Comparison of ENCODE assay signal across 21 cellular contexts in the genomic region with DNA sequence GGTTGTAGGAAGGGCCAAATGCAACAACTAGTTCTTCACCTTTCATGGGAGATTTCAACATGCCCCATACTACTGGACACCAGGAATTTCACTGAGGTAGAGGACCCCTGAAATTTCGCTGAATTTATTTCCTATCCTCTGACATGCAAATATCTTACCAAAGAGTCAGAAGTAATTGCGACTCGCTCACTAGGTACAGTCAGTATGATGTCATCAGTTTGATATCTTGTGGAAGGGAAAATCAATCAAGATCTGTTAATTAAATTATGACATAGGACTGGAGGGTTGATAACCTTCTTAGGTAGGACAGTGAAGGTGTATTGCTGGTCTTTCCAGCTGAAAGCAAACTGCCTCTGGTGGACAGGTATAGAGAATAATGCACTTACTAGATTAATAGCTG.
DNase-seq lines count a peak whose midpoint lies in the region; TF ChIP-seq lines count a peak whose summit lies in the region.
"Had no signal": no experiment of that assay in that cellular context is flagged by ENCODE, and none has a peak within 500 bp of the region (broad histone marks: within the 10 kb centered on the region; RNA-seq: fewer than 3 reads in every experiment).

No MANE protein-coding gene starts in this region.

- TF ChIP-seq CTCF in esophagus muscularis mucosa (IDR thresholded peaks at IDR 0.05) = no peak

- no peak overlapping the region for H3K4me3 ChIP-seq in esophagus muscularis mucosa
- H3K4me3 ChIP-seq: A549; BLaER1 treated with 17β-estradiol and CSF1 and Interleukin-3, amounts not matched to agents 10 nM and 100 nM; GM23338 had no signal

- intact Hi-C loops in esophagus muscularis mucosa (cut with DNase I) = no loop called here

- no peaks in the 10 kb centered on the region for H3K36me3 ChIP-seq in esophagus muscularis mucosa
- H3K36me3 ChIP-seq: BE2C; BLaER1 treated with 17β-estradiol and CSF1 and Interleukin-3, amounts not matched to agents 10 nM and 100 nM had no signal

- peak; percentile 44 for DNase-seq in ELR (ENCODE audit: low read depth)
- peak; percentile 32 for DNase-seq in HCEC 1CT
- peak; percentile 15 for DNase-seq in M059J (ENCODE audit: low read depth)
- DNase-seq in esophagus muscularis mucosa (ENCODE audit: extremely low spot score) = peak; percentile 24
- no peak for DNase-seq in activated CD4-positive, alpha-beta T cell treated with anti-CD3 and anti-CD28 coated beads, Interleukin-2, amount 50 U/mL, for 1 hour
- DNase-seq in mesenteric fat pad (ENCODE audit: low spot score) = no peak
- DNase-seq in stimulated activated naive CD4-positive, alpha-beta T cell treated with Interleukin-2 at 50 U/mL for 16 hours (lab: John Stamatoyannopoulos, UW) = no peak
- DNase-seq: 8988T; ACHN; AML-193; BE2C; CD4-positive, alpha-beta T cell; CD8-positive, alpha-beta memory T cell; DMS 273 treated with DMSO at 0.1 percent for 48 hours; DMS79; EL; GF-D8; H9 had no signal

- H3K4me1 ChIP-seq in esophagus muscularis mucosa = no peaks in the 10 kb centered on the region
- H3K4me1 ChIP-seq: A549; BE2C; BLaER1 treated with 17β-estradiol and CSF1 and Interleukin-3, amounts not matched to agents 10 nM and 100 nM had no signal

- whole genome bisulfite sequencing in esophagus muscularis mucosa = 95% methylated on average over 3 of the region's 3 CpGs

- no peak for TF ChIP-seq POLR2A in esophagus muscularis mucosa (IDR thresholded peaks at IDR 0.05; ENCODE audit: low read depth)

- no peak overlapping the region for H3K27ac ChIP-seq in esophagus muscularis mucosa (replicated peaks in 1 of 4)
- H3K27ac ChIP-seq: A549; BLaER1 treated with 17β-estradiol and CSF1 and Interleukin-3, amounts not matched to agents 10 nM and 100 nM had no signal

- no peaks in the 10 kb centered on the region for H3K9me3 ChIP-seq in esophagus muscularis mucosa
- H3K9me3 ChIP-seq: A549; BLaER1 treated with 17β-estradiol and CSF1 and Interleukin-3, amounts not matched to agents 10 nM and 100 nM had no signal

- no peaks in the 10 kb centered on the region for H3K27me3 ChIP-seq in esophagus muscularis mucosa
- H3K27me3 ChIP-seq: BE2C; BLaER1 treated with 17β-estradiol and CSF1 and Interleukin-3, amounts not matched to agents 10 nM and 100 nM had no signal

- TF ChIP-seq EP300 in esophagus muscularis mucosa (IDR thresholded peaks at IDR 0.05) = no peak

Comparison
In these comparisons a context has a peak if more than half of its experiments do, and no peak if none do; other contexts are left out.
1. DNase-seq: peak in ELR (single experiment), HCEC 1CT (single experiment), M059J (single experiment) and esophagus muscularis mucosa (single experiment); none in activated CD4-positive, alpha-beta T cell treated with anti-CD3 and anti-CD28 coated beads, Interleukin-2, amount 50 U/mL, for 1 hour (single experiment), mesenteric fat pad (single experiment) and stimulated activated naive CD4-positive, alpha-beta T cell treated with Interleukin-2 at 50 U/mL for 16 hours (single experiment).